ENCODE assay signal across 8 cellular contexts in genomic region chr5:34007675-34008600, GRCh38. TPM values are rescaled to one million over a fixed set of nuclear protein-coding genes. Genes with fewer than 3 reads are reported as not detected.
DNase-seq lines count a peak whose midpoint lies in the region; ATAC-seq, FAIRE-seq and TF ChIP-seq lines count a peak whose summit lies in the region.

Gene AMACR (minus strand): TSS chr5:34008050. CDS start chr5:34008019, 31 bp downstream.

- H3K4me3 ChIP-seq in BJ (ENCODE audit: low read depth, low read length) = peak within 1 kb of the TSS; percentile 59

- no peaks in the 10 kb centered on the region for H3K27me3 ChIP-seq in BJ (ENCODE audit: control insufficient read depth, insufficient read depth, low read length)

- intact Hi-C loops in left colon (cut with DNase I, micrococcal nuclease) = no loop called here

- peak; percentile 89 for FAIRE-seq in GM19239 (lab: Jason Lieb, UNC)

- peaks cover 1% of the 10 kb centered on the region; the same call in 1 of the 2 replicates for H3K36me3 ChIP-seq in BJ (ENCODE audit: control insufficient read depth, insufficient read depth, low read length)

- H3K27ac ChIP-seq in cingulate gyrus (ENCODE audit: low read depth, low read length) = peak within 1 kb of the TSS; percentile 99

- TF ChIP-seq CTCF in BJ (IDR thresholded peaks at IDR 0.05; ENCODE audit: insufficient read depth, low read depth, low read length) = 0 out of 2 replicates have a peak, but pooled peaks have one; percentile 1

- DNase-seq in BJ (ENCODE audit: low read depth) (peak; percentile 85), GM19239 (ENCODE audit: insufficient read length, low spot score) (peak; percentile 91), NCI-H510A treated with DMSO at 0.1 percent for 48 hours (lab: John Stamatoyannopoulos, UW) (peak; percentile 95), left colon (peak; percentile 92 to 93)
- peak; percentile 79 to 85 for DNase-seq in activated CD4-positive, alpha-beta T cell treated with anti-CD3 and anti-CD28 coated beads for 4 hours
- DNase-seq in stimulated activated CD4-positive, alpha-beta T cell treated with anti-CD3 and anti-CD28 coated beads, Interleukin-1b, Interleukin-23, amount 100 ng/mL, for 4 hours (ENCODE audit: low read depth in 2 of 2) = peak; percentile 84 to 88

- CTCF ChIA-PET in BJ (lab: Yijun Ruan, JAX) = interaction anchor here (0.6 to 0.9 kb wide), 2 partner anchors 11 to 612 kb away, joined by 3 to 4 read pairs; no protein-coding TSS in a partner anchor

- POLR2A ChIA-PET in BJ (lab: Charles Lee) = interaction anchor here (0.5 to 0.7 kb wide), 3 partner anchors 564 to 896 kb away, joined by 3 to 9 read pairs (median 6); no protein-coding TSS in a partner anchor

- ATAC-seq in HG03442 (IDR thresholded peaks at IDR 0.05; ENCODE audit: unreplicated experiment) (peak; percentile 93), left colon (peak; percentile 83)

RNA-seq across cellular contexts. Expression of gene AMACR, which starts in this region (rescaled TPM):
- 7.1 and 11.2 TPM in 2 replicates for polyA plus RNA-seq in BJ (2011; rRNA removed)
- polyA minus RNA-seq in BJ (2011; rRNA and poly(A)+ RNA removed) = 2.5 and 3.0 TPM in 2 replicates
- total RNA-seq in left colon = 10 to 100 TPM; 53.3 to 89.1 TPM

Comparison
In these comparisons a context has a peak if more than half of its experiments do, and no peak if none do; other contexts are left out.
1. Peak in every context shown above with its lines: DNase-seq, ATAC-seq, H3K4me3 ChIP-seq and H3K27ac ChIP-seq.